Comparison of ENCODE assay signal across 10 cellular contexts in genomic region chr17:81427446-81428120, GRCh38.
A peak's percentile ranks its signal among the peaks of the same experiment; 100 is the strongest.
DNase-seq lines count a peak whose midpoint lies in the region; ATAC-seq and TF ChIP-seq lines count a peak whose summit lies in the region.
"Had no signal": no experiment of that assay in that cellular context is flagged by ENCODE, and none has a peak within 500 bp of the region (broad histone marks: within the 10 kb centered on the region; RNA-seq: fewer than 3 reads in every experiment).

No MANE protein-coding gene starts in this region.

- intact Hi-C loops in posterior cingulate gyrus (cut with DNase I) = loop anchor here (5.0 kb wide), 1 partner anchor 40 kb away; no protein-coding TSS in a partner anchor

- no peak for TF ChIP-seq CTCF in coronary artery (IDR thresholded peaks at IDR 0.05)

- peak overlapping the region; percentile 37 for H3K4me3 ChIP-seq in coronary artery

- no peak for ATAC-seq in GM18519 (IDR thresholded peaks at IDR 0.05; ENCODE audit: low FRiP score, unreplicated experiment)
- ATAC-seq in HG03175 (IDR thresholded peaks at IDR 0.05; ENCODE audit: unreplicated experiment) = no peak

- peak overlapping the region; percentile 62 to 64 for H3K27ac ChIP-seq in coronary artery
- H3K27ac ChIP-seq: parathyroid adenoma had no signal

- DNase-seq in COR-L47 (lab: John Stamatoyannopoulos, UW) (peak; percentile 93), NCI-H2029 (lab: John Stamatoyannopoulos, UW) (peak; percentile 86), coronary artery (ENCODE audit: low spot score) (no peak), posterior cingulate gyrus (peak; percentile 55 to 95 (median 76)), NCI-H82 (lab: John Stamatoyannopoulos, UW) (no peak), hepatic stellate cell (ENCODE audit: low spot score) (no peak)
- DNase-seq: activated naive CD4-positive, alpha-beta T cell had no signal

Comparison
In these comparisons a context has a peak if more than half of its experiments do, and no peak if none do; other contexts are left out.
1. DNase-seq: peak in COR-L47 (single experiment), NCI-H2029 (single experiment) and posterior cingulate gyrus (10 of 10); none in coronary artery (single experiment), NCI-H82 (single experiment) and hepatic stellate cell (single experiment).